ENCODE assay signal across 15 cellular contexts in the genomic region with DNA sequence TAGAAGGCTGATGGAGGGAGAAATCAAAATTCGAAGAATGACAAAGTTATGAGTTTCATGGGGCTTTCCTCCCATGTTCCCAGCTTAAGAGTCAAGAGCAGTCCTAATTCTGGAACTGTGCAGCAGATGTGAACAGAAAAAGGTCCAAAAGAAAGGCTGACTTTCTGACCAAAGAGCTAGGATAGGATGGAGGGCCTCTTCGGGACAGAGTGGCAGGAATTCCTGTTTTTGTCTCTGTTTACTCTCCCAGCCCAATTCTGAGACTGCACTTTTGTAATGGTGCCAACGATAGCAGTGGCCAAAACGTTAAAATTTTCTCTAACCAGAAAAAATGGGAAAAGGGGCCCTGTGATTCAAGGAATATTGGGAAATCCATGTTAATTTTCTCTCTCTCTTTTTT.
A peak's percentile ranks its signal among the peaks of the same experiment; 100 is the strongest.
DNase-seq lines count a peak whose midpoint lies in the region; ATAC-seq and TF ChIP-seq lines count a peak whose summit lies in the region.
"Had no signal": no experiment of that assay in that cellular context is flagged by ENCODE, and none has a peak within 500 bp of the region (broad histone marks: within the 10 kb centered on the region; RNA-seq: fewer than 3 reads in every experiment).

No MANE protein-coding gene starts in this region.

- H3K4me3 ChIP-seq in right atrium auricular region (no peak overlapping the region), heart left ventricle (no peak overlapping the region), esophagus muscularis mucosa (no peak overlapping the region)
- H3K4me3 ChIP-seq: A549; BLaER1 treated with 17β-estradiol and CSF1 and Interleukin-3, amounts not matched to agents 10 nM and 100 nM had no signal

- no peak overlapping the region for H3K27ac ChIP-seq in right atrium auricular region
- H3K27ac ChIP-seq in heart left ventricle: no peak overlapping the region
- H3K27ac ChIP-seq in esophagus muscularis mucosa (replicated peaks in 1 of 4): no peak overlapping the region
- H3K27ac ChIP-seq: 22Rv1; A549; BLaER1 treated with 17β-estradiol and CSF1 and Interleukin-3, amounts not matched to agents 10 nM and 100 nM; C4-2B had no signal

- TF ChIP-seq EP300 in esophagus muscularis mucosa (IDR thresholded peaks at IDR 0.05): no peak

- 58 to 71% (median 62%) methylated on average over 4 of the region's 4 CpGs for WGBS in heart left ventricle, 4 donors
- WGBS in esophagus muscularis mucosa: 81% methylated on average over 4 of the region's 4 CpGs

- no peak for TF ChIP-seq CTCF in right atrium auricular region (IDR thresholded peaks at IDR 0.05)
- TF ChIP-seq CTCF in heart left ventricle (IDR thresholded peaks at IDR 0.05): no peak
- no peak for TF ChIP-seq CTCF in esophagus muscularis mucosa (IDR thresholded peaks at IDR 0.05)

- H3K27me3 ChIP-seq in right atrium auricular region (no peaks in the 10 kb centered on the region), heart left ventricle (no peaks in the 10 kb centered on the region), esophagus muscularis mucosa (no peaks in the 10 kb centered on the region)
- H3K27me3 ChIP-seq: BLaER1 treated with 17β-estradiol and CSF1 and Interleukin-3, amounts not matched to agents 10 nM and 100 nM had no signal

- peak; percentile 62 for ATAC-seq in Right ventricle myocardium inferior
- ATAC-seq in left ventricle myocardium superior: peak; percentile 27
- ATAC-seq in heart left ventricle: no peak
- ATAC-seq: A549; CD8-positive, alpha-beta T cell had no signal

- DNase-seq in Right ventricle myocardium inferior (ENCODE audit: missing footprints): no peak
- DNase-seq in right atrium auricular region (ENCODE audit: low spot score): no peak
- no peak for DNase-seq in left ventricle myocardium superior
- no peak for DNase-seq in heart left ventricle
- peak; percentile 17 for DNase-seq in esophagus muscularis mucosa (ENCODE audit: extremely low spot score)
- DNase-seq: AML-193; Caco-2; Calu3; CD4-positive, alpha-beta T cell; CD8-positive, alpha-beta T cell; GF-D8 had no signal

- intact Hi-C loops in Right ventricle myocardium inferior (cut with DNase I): no loop called here
- intact Hi-C loops in left ventricle myocardium superior (cut with micrococcal nuclease): no loop called here
- intact Hi-C loops in heart left ventricle (cut with DNase I): no loop called here
- intact Hi-C loops in esophagus muscularis mucosa (cut with DNase I): no loop called here

- H3K9me3 ChIP-seq in right atrium auricular region: no peaks in the 10 kb centered on the region
- H3K9me3 ChIP-seq in heart left ventricle: peaks cover 0 to 17% (median 0%) of the 10 kb centered on the region in 12 donors
- peaks cover 0 to 11% (median 8%) of the 10 kb centered on the region in 4 donors for H3K9me3 ChIP-seq in esophagus muscularis mucosa
- H3K9me3 ChIP-seq: Caco-2 had no signal

- no peaks in the 10 kb centered on the region for H3K4me1 ChIP-seq in right atrium auricular region
- H3K4me1 ChIP-seq in heart left ventricle: peaks cover 0 to 4% (median 0%) of the 10 kb centered on the region in 12 donors
- H3K4me1 ChIP-seq in esophagus muscularis mucosa: no peaks in the 10 kb centered on the region
- H3K4me1 ChIP-seq: BLaER1 treated with 17β-estradiol and CSF1 and Interleukin-3, amounts not matched to agents 10 nM and 100 nM; Caco-2 had no signal

- TF ChIP-seq POLR2A in heart left ventricle (IDR thresholded peaks at IDR 0.05) (no peak), esophagus muscularis mucosa (IDR thresholded peaks at IDR 0.05; ENCODE audit: low read depth) (no peak)

- H3K36me3 ChIP-seq in right atrium auricular region: no peaks in the 10 kb centered on the region
- no peaks in the 10 kb centered on the region for H3K36me3 ChIP-seq in heart left ventricle
- H3K36me3 ChIP-seq in esophagus muscularis mucosa: no peaks in the 10 kb centered on the region
- H3K36me3 ChIP-seq: BLaER1 treated with 17β-estradiol and CSF1 and Interleukin-3, amounts not matched to agents 10 nM and 100 nM had no signal

Comparison
In these comparisons a context has a peak if more than half of its experiments do, and no peak if none do; other contexts are left out.
1. ATAC-seq: peak in Right ventricle myocardium inferior (single experiment) and left ventricle myocardium superior (single experiment); none in heart left ventricle (0 of 4).